ENCODE assay signal across 1 cellular context in the genomic region with DNA sequence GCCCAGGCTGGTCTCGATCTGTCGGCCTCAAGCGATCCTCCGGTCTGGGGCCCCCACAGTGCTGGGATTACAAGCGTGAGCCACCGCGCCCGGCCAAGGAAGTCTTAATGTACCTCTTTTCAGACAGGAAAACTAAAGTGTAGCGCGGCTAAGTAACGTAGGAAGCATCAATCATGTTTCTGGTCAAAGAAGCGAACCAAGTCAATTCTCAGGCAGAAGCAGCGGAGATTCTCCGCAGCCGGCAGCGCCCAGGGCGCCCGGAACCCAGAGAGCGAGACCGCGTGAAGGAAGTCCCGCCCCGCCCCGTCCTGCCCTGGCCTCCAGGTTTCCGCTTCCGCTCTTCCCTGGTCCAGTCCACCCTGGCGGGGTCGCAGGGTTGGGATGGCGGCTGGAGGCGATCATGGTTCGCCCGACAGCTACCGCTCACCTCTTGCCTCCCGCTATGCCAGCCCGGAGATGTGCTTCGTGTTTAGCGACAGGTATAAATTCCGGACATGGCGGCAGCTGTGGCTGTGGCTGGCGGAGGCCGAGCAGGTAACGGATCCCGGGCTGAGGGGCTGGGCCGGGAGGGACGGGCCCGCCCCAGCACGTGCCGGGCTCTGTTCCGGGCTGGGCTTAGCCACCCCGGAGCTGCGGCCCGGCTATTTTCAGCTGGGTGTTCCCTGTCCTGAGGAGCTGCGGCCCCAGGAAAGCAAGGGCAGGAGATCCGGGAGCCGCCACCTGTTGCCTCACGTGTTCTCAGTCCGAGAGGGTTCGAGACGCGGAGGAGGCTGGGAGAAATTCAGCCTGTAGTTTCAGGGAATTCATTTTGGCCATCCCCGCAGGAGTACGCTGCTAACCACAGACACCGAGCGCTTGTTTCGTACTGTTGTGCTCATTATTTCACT.
TF ChIP-seq lines count a peak whose summit lies in the region.

A gene (plus strand): TSS at position 323 of the 887 bp plus-strand sequence. CDS start 59 bp downstream, at position 382.

TF ChIP-seq in Ishikawa, 13 proteins besides CTCF, POLR2A, EP300 and RAD21 (continued from another document):
- TF ChIP-seq EGR1 (IDR thresholded peaks at IDR 0.05): no peak
- TF ChIP-seq ZBTB7A (IDR thresholded peaks at IDR 0.05; ENCODE audit: low read depth): peak; percentile 64
- TF ChIP-seq FOXM1 (IDR thresholded peaks at IDR 0.05; ENCODE audit: borderline replicate concordance, low read depth): no peak
- peak; percentile 7; the same call in 1 of the 2 replicates for TF ChIP-seq NFIC (IDR thresholded peaks at IDR 0.05)
- peak; percentile 85 for TF ChIP-seq YY1 (IDR thresholded peaks at IDR 0.05; ENCODE audit: low read depth)
- TF ChIP-seq, protein P1, sequence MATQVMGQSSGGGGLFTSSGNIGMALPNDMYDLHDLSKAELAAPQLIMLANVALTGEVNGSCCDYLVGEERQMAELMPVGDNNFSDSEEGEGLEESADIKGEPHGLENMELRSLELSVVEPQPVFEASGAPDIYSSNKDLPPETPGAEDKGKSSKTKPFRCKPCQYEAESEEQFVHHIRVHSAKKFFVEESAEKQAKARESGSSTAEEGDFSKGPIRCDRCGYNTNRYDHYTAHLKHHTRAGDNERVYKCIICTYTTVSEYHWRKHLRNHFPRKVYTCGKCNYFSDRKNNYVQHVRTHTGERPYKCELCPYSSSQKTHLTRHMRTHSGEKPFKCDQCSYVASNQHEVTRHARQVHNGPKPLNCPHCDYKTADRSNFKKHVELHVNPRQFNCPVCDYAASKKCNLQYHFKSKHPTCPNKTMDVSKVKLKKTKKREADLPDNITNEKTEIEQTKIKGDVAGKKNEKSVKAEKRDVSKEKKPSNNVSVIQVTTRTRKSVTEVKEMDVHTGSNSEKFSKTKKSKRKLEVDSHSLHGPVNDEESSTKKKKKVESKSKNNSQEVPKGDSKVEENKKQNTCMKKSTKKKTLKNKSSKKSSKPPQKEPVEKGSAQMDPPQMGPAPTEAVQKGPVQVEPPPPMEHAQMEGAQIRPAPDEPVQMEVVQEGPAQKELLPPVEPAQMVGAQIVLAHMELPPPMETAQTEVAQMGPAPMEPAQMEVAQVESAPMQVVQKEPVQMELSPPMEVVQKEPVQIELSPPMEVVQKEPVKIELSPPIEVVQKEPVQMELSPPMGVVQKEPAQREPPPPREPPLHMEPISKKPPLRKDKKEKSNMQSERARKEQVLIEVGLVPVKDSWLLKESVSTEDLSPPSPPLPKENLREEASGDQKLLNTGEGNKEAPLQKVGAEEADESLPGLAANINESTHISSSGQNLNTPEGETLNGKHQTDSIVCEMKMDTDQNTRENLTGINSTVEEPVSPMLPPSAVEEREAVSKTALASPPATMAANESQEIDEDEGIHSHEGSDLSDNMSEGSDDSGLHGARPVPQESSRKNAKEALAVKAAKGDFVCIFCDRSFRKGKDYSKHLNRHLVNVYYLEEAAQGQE (IDR thresholded peaks at IDR 0.05; ENCODE audit: low read depth): no peak
- TF ChIP-seq TCF12 (IDR thresholded peaks at IDR 0.05; ENCODE audit: low read depth): peak; percentile 69; the same call in 1 of the 2 replicates
